ENCODE assay signal across 21 cellular contexts in the genomic region with DNA sequence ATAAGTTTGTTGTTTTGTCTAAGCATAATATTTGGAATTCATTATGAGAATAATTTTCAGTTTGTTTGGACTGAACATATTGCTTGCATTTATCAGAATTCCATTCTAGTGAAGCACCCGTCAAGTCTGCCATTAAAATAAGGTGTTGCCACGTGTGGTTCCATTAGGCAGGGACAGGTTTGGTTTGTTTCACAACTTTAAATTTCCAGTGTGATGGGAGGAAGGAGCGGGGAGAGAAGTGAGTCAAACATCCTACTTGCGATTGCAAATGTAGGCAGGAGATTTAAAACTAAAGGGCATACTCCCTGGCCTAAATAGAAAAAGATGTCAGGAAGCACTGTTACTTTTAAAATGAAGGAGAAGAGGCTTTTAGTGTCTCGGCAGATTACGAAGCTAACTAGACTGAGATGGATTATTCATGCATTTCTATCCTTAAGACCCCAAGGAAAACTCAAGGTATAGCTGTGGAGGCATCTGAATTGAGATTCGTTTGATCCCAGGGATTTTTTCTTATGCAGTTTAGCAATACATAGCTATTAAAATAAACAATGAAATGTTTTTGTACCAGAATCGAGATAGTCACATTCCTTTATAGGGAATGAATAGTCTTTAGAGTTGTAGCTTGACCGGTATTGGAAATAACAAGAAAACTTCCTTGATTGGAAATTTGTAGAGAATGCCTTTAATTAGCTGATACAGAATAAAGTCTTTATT. TPM values are rescaled to one million over a fixed set of nuclear protein-coding genes. Genes with fewer than 3 reads are reported as not detected.
DNase-seq lines count a peak whose midpoint lies in the region; ATAC-seq and TF ChIP-seq lines count a peak whose summit lies in the region.
"Had no signal": no experiment of that assay in that cellular context is flagged by ENCODE, and none has a peak within 500 bp of the region (broad histone marks: within the 10 kb centered on the region; RNA-seq: fewer than 3 reads in every experiment).

No MANE protein-coding gene starts in this region.

- H3K9me2 ChIP-seq in PC-3 (replicated peaks; ENCODE audit: low read length): no peaks in the 10 kb centered on the region

- H3K27ac ChIP-seq in PC-3 (ENCODE audit: low read length): no peak overlapping the region
- peak overlapping the region; percentile 61 for H3K27ac ChIP-seq in epithelial cell of prostate
- H3K27ac ChIP-seq in mesenchymal stem cell (ENCODE audit: low read length, poor library complexity, severe bottlenecking): no peak overlapping the region
- H3K27ac ChIP-seq: BLaER1 treated with 17β-estradiol and CSF1 and Interleukin-3, amounts not matched to agents 10 nM and 100 nM; neutrophil had no signal

- no peaks in the 10 kb centered on the region for H3K9me3 ChIP-seq in PC-3 (ENCODE audit: low read length)
- no peaks in the 10 kb centered on the region for H3K9me3 ChIP-seq in mesenchymal stem cell (ENCODE audit: control insufficient read depth, low read length)
- H3K9me3 ChIP-seq: BLaER1 treated with 17β-estradiol and CSF1 and Interleukin-3, amounts not matched to agents 10 nM and 100 nM; neutrophil had no signal

- no peak overlapping the region for H2BK15ac ChIP-seq in mesenchymal stem cell (ENCODE audit: low read depth, poor library complexity, severe bottlenecking)

- H3K18ac ChIP-seq in mesenchymal stem cell (ENCODE audit: low read depth in 1 of 2, low read length in 2 of 2): no peak overlapping the region

- H4K20me1 ChIP-seq in PC-3 (ENCODE audit: low read length): no peaks in the 10 kb centered on the region

- H2BK12ac ChIP-seq in mesenchymal stem cell (ENCODE audit: low read length in 2 of 2): no peak overlapping the region

- H3K4ac ChIP-seq in mesenchymal stem cell (ENCODE audit: low read depth in 1 of 2, low read length in 2 of 2): no peak overlapping the region

- H3K36me3 Mint-ChIP-seq in activated naive CD4-positive, alpha-beta T cell treated with anti-CD3 and anti-CD28 coated beads, Interleukin-2, amount 10 ng/mL, durations not matched to agents 7 days and 5 days: no peaks in the 10 kb centered on the region

- no peak overlapping the region for H2BK5ac ChIP-seq in mesenchymal stem cell (ENCODE audit: low read depth, low read length, poor library complexity, severe bottlenecking)

- peaks cover 2% of the 10 kb centered on the region for H3K4me1 Mint-ChIP-seq in activated naive CD4-positive, alpha-beta T cell treated with anti-CD3 and anti-CD28 coated beads, Interleukin-2, amount 10 ng/mL, durations not matched to agents 7 days and 5 days

- no peak overlapping the region for H3K23ac ChIP-seq in mesenchymal stem cell (ENCODE audit: low read length in 2 of 2)

- no peaks in the 10 kb centered on the region for H3K79me2 ChIP-seq in PC-3 (ENCODE audit: low read length)

- WGBS in mesenchymal stem cell: 88% methylated on average over 8 of the region's 9 CpGs

- ATAC-seq in PC-3 (no peak), GM21423 (IDR thresholded peaks at IDR 0.05; ENCODE audit: unreplicated experiment) (no peak)
- ATAC-seq: effector memory CD8-positive, alpha-beta T cell had no signal

- H3F3A ChIP-seq in PC-3 (ENCODE audit: low read length, unreplicated experiment): no peaks in the 10 kb centered on the region

- POLR2A ChIA-PET in PC-3 (lab: Charles Lee; ENCODE audit: unreplicated experiment): no interaction called here

- DNase-seq in PC-3 (peak; percentile 54), epithelial cell of prostate (ENCODE audit: low read depth, low spot score) (peak; percentile 39), mesenchymal stem cell (no peak), NCI-H526 treated with DMSO at 0.1 percent for 48 hours (lab: John Stamatoyannopoulos, UW) (no peak), Ammon's horn (ENCODE audit: low spot score) (no peak)
- no peak for DNase-seq in activated naive CD4-positive, alpha-beta T cell treated with anti-CD3 and anti-CD28 coated beads, Interleukin-2, amount 10 ng/mL, durations not matched to agents 7 days and 5 days
- DNase-seq: activated CD4-positive, alpha-beta T cell treated with anti-CD3 and anti-CD28 coated beads, Interleukin-2, amount 10 ng/mL, durations not matched to agents 7 days and 5 days; anterior cingulate cortex; Calu3; cerebellar nuclear complex; effector memory CD8-positive, alpha-beta T cell; Kasumi-1; NCI-H1092; NCI-H2107; NCI-H526; SHP77 treated with DMSO at 0.1 percent for 48 hours; stimulated activated CD4-positive, alpha-beta T cell treated with anti-CD3 and anti-CD28 coated beads, Interleukin-12 subunit alpha, Interleukin-12 subunit beta, amount 100 ng/mL, for 4 hours; T-helper 1 cell had no signal

- H3K9me3 Mint-ChIP-seq in activated naive CD4-positive, alpha-beta T cell treated with anti-CD3 and anti-CD28 coated beads, Interleukin-2, amount 10 ng/mL, durations not matched to agents 7 days and 5 days: no peaks in the 10 kb centered on the region
- H3K9me3 Mint-ChIP-seq: activated CD4-positive, alpha-beta T cell treated with anti-CD3 and anti-CD28 coated beads, Interleukin-2, amount 10 ng/mL, durations not matched to agents 7 days and 5 days; effector memory CD8-positive, alpha-beta T cell had no signal

- no peak overlapping the region for H3K4me3 ChIP-seq in PC-3 (ENCODE audit: low read length)
- H3K4me3 ChIP-seq in mesenchymal stem cell (ENCODE audit: insufficient read depth in 1 of 2, low read depth in 1 of 2, low read length in 2 of 2): peak overlapping the region in 1 of 2 experiments; percentile 8
- H3K4me3 ChIP-seq: BLaER1 treated with 17β-estradiol and CSF1 and Interleukin-3, amounts not matched to agents 10 nM and 100 nM had no signal

- no peak overlapping the region for H3K27ac Mint-ChIP-seq in activated naive CD4-positive, alpha-beta T cell treated with anti-CD3 and anti-CD28 coated beads, Interleukin-2, amount 10 ng/mL, durations not matched to agents 7 days and 5 days
- H3K27ac Mint-ChIP-seq: activated CD4-positive, alpha-beta T cell treated with anti-CD3 and anti-CD28 coated beads, Interleukin-2, amount 10 ng/mL, durations not matched to agents 7 days and 5 days; effector memory CD8-positive, alpha-beta T cell had no signal

- H3K27me3 ChIP-seq in PC-3 (ENCODE audit: low read length): no peaks in the 10 kb centered on the region
- no peaks in the 10 kb centered on the region for H3K27me3 ChIP-seq in mesenchymal stem cell (ENCODE audit: control insufficient read depth in 1 of 2, insufficient read depth in 1 of 2, low read length in 2 of 2)
- H3K27me3 ChIP-seq: BLaER1 treated with 17β-estradiol and CSF1 and Interleukin-3, amounts not matched to agents 10 nM and 100 nM; neutrophil had no signal

- H3K4me1 ChIP-seq in PC-3 (ENCODE audit: insufficient read depth, low read length): peaks cover 60% of the 10 kb centered on the region
- peaks cover 16% of the 10 kb centered on the region for H3K4me1 ChIP-seq in mesenchymal stem cell (ENCODE audit: control insufficient read depth, insufficient read depth, low read depth, low read length)

- no peak overlapping the region for H2BK120ac ChIP-seq in mesenchymal stem cell (ENCODE audit: low read depth, low read length)

- BruUV-seq in PC-3 (replicated peaks; lab: Mats Ljungman, UMichigan): no TSS peak

- no peaks in the 10 kb centered on the region for H3K36me3 ChIP-seq in PC-3 (ENCODE audit: low read depth, low read length)
- no peaks in the 10 kb centered on the region for H3K36me3 ChIP-seq in mesenchymal stem cell (ENCODE audit: control insufficient read depth in 1 of 2, insufficient read depth in 2 of 2, low read depth in 1 of 2, low read length in 2 of 2)
- H3K36me3 ChIP-seq: BLaER1 treated with 17β-estradiol and CSF1 and Interleukin-3, amounts not matched to agents 10 nM and 100 nM; neutrophil had no signal

- H3K14ac ChIP-seq in mesenchymal stem cell (ENCODE audit: low read length in 2 of 2): no peak overlapping the region

- H2AK5ac ChIP-seq in mesenchymal stem cell (ENCODE audit: low read length, severe bottlenecking): no peak overlapping the region

- no peak for TF ChIP-seq CTCF in PC-3 (conservative IDR thresholded peaks at IDR 0.05; ENCODE audit: low read depth, low read length)

- no peak overlapping the region for H4K91ac ChIP-seq in mesenchymal stem cell (ENCODE audit: low read length)

- H3K27me3 Mint-ChIP-seq in activated naive CD4-positive, alpha-beta T cell treated with anti-CD3 and anti-CD28 coated beads, Interleukin-2, amount 10 ng/mL, durations not matched to agents 7 days and 5 days: peaks cover 17% of the 10 kb centered on the region
- H3K27me3 Mint-ChIP-seq: activated CD4-positive, alpha-beta T cell treated with anti-CD3 and anti-CD28 coated beads, Interleukin-2, amount 10 ng/mL, durations not matched to agents 7 days and 5 days had no signal

- H3K9ac ChIP-seq in PC-3 (ENCODE audit: low read length): no peak overlapping the region
- peak overlapping the region; percentile 58 for H3K9ac ChIP-seq in mesenchymal stem cell (ENCODE audit: low read length)
- H3K9ac ChIP-seq: BLaER1 treated with 17β-estradiol and CSF1 and Interleukin-3, amounts not matched to agents 10 nM and 100 nM had no signal

- CTCF ChIA-PET in PC-3 (lab: Charles Lee): interaction anchor here (0.6 kb wide), 1 partner anchor 437 kb away, joined by 5 read pairs; no protein-coding TSS in a partner anchor
- CTCF ChIA-PET in activated naive CD4-positive, alpha-beta T cell treated with anti-CD3 and anti-CD28 coated beads, Interleukin-2, amount 10 ng/mL, durations not matched to agents 7 days and 5 days (lab: Charles Lee): interaction anchor here (1.6 to 5.4 kb wide), 3 partner anchors 9 to 128 kb away, joined by 3 to 39 read pairs (median 4); a partner anchor contains a TSS

- H3K79me1 ChIP-seq in mesenchymal stem cell (replicated peaks; ENCODE audit: low read length, poor library complexity, severe bottlenecking): no peaks in the 10 kb centered on the region

- no peak overlapping the region for H3K4me2 ChIP-seq in PC-3 (ENCODE audit: low read length)
- H3K4me2 ChIP-seq in mesenchymal stem cell (ENCODE audit: low read length, poor library complexity, severe bottlenecking): no peak overlapping the region

- H4K8ac ChIP-seq in mesenchymal stem cell (ENCODE audit: low read length): no peak overlapping the region

- intact Hi-C loops in PC-3 (cut with micrococcal nuclease): no loop called here

- no peak overlapping the region for H3K4me3 Mint-ChIP-seq in activated naive CD4-positive, alpha-beta T cell treated with anti-CD3 and anti-CD28 coated beads, Interleukin-2, amount 10 ng/mL, durations not matched to agents 7 days and 5 days
- H3K4me3 Mint-ChIP-seq: activated CD4-positive, alpha-beta T cell treated with anti-CD3 and anti-CD28 coated beads, Interleukin-2, amount 10 ng/mL, durations not matched to agents 7 days and 5 days; effector memory CD8-positive, alpha-beta T cell had no signal

- no peak overlapping the region for H2AFZ ChIP-seq in PC-3 (ENCODE audit: low read length)
- H2AFZ ChIP-seq in mesenchymal stem cell (ENCODE audit: low read depth, low read length): no peak overlapping the region

RNA-seq across cellular contexts. Expression of a gene that starts 19.8 kb away (rescaled TPM):
- total RNA-seq in PC-3 (2014; rRNA removed): 9.3 and 10.3 TPM in 2 replicates
- 0.18 TPM for polyA plus RNA-seq in mesenchymal stem cell (2013, experiment 1 of 2)
- polyA plus RNA-seq in mesenchymal stem cell (2013, experiment 2 of 2): 0.16 TPM

Comparison
In these comparisons a context has a peak if more than half of its experiments do, and no peak if none do; other contexts are left out.
1. DNase-seq: peak in PC-3 (single experiment) and epithelial cell of prostate (single experiment); none in mesenchymal stem cell (single experiment), NCI-H526 treated with DMSO at 0.1 percent for 48 hours (single experiment), Ammon's horn (single experiment) and activated naive CD4-positive, alpha-beta T cell treated with anti-CD3 and anti-CD28 coated beads, Interleukin-2, amount 10 ng/mL, durations not matched to agents 7 days and 5 days (single experiment).